8 cellular contexts compared by ENCODE assay signal in the genomic region with DNA sequence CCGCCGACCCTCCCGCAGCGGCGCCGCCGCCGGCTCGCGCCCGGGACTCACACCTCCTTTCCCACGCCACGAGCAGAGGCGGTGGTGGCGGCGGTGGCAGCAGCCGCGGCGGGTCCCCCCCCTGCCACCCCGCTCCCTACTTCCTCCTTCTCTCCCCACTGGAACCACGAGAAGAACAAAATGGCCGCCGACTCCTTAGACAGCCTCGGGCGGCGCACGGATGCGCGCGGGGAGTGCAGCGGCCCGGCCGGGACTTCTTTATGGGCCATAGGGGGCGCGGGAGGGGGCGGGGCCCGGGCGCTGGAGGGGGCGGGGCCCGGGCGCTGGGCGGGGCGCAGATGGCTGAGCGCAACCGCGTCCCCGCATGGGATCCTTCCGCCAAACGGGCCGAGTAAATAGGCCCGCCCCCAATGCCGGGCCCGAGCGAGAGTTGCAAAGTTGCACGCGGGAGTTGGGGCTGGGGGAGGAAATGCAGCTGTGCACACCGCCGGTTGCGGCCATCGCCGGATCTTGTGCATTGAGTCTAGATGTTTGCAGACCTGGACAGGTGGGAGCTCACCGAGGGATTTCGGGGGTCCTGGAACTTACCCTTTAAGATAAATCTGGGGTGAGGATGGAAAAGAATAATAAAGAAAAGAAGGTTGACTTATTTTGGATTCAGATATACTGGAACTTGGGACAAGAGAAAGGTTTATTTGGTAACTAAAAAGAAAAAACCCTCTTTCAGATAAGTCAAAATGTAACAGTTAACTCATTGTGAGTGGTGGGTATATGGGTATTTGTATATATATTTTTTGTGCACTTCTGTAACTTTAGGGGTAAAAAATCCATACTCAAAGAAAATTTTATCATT. TPM values are rescaled to one million over a fixed set of nuclear protein-coding genes. Genes with fewer than 3 reads are reported as not detected.
A peak's percentile ranks its signal among the peaks of the same experiment; 100 is the strongest.
DNase-seq lines count a peak whose midpoint lies in the region; ATAC-seq and TF ChIP-seq lines count a peak whose summit lies in the region.

PPP1CC (minus strand) TSS at position 174 of the 853 bp plus-strand sequence. CDS start 184 bp downstream, outside the sequence.

- H3K4me1 ChIP-seq in ACC112 (ENCODE audit: control insufficient read depth, insufficient read depth, low read length, unreplicated experiment), result peaks cover 40% of the 10 kb centered on the region

- no peaks in the 10 kb centered on the region for H3K36me3 ChIP-seq in ACC112 (ENCODE audit: insufficient read depth, low read length)

- no peaks in the 10 kb centered on the region for H3K27me3 Mint-ChIP-seq in activated B cell treated with CpG ODN at 0.5 μM for 24 hours
- peaks cover 12 to 21% (median 13%) of the 10 kb centered on the region in 3 donors for H3K27me3 Mint-ChIP-seq in immature natural killer cell (ENCODE audit: low read depth in 3 of 3)

- H3K4me3 Mint-ChIP-seq in activated B cell treated with CpG ODN at 0.5 μM for 24 hours (peak within 1 kb of the TSS; percentile 98), immature natural killer cell (peak within 1 kb of the TSS; percentile 99 to 100 (median 100))

- H3K27ac Mint-ChIP-seq in activated B cell treated with CpG ODN at 0.5 μM for 24 hours (peak within 1 kb of the TSS; percentile 93), immature natural killer cell (peak within 1 kb of the TSS; percentile 93 to 99 (median 97))

- peak within 1 kb of the TSS; percentile 51; the same call in 1 of the 2 replicates for H3K27ac ChIP-seq in ACC112 (ENCODE audit: low read depth, low read length)

- CTCF ChIA-PET in activated B cell treated with CpG ODN at 0.5 μM for 24 hours (lab: Charles Lee), result no interaction called here

- H3K4me1 Mint-ChIP-seq in activated B cell treated with CpG ODN at 0.5 μM for 24 hours (peaks cover 44% of the 10 kb centered on the region), immature natural killer cell (peaks cover 47 to 54% of the 10 kb centered on the region in 2 donors)

- H2AFZ ChIP-seq in ACC112 (ENCODE audit: low read length, unreplicated experiment), result peak within 1 kb of the TSS; percentile 100

- ATAC-seq in GM18907 (IDR thresholded peaks at IDR 0.05; ENCODE audit: unreplicated experiment) (peak; percentile 74), HG03175 (IDR thresholded peaks at IDR 0.05; ENCODE audit: unreplicated experiment) (peak; percentile 82), activated B cell treated with CpG ODN at 0.5 μM for 24 hours (ENCODE audit: low read depth) (peak; percentile 94)

- H3K79me2 ChIP-seq in ACC112 (ENCODE audit: control insufficient read depth, insufficient read depth, low read length, unreplicated experiment), result peaks cover 48% of the 10 kb centered on the region

- H3K9me3 Mint-ChIP-seq in activated B cell treated with CpG ODN at 0.5 μM for 24 hours (no peaks in the 10 kb centered on the region), immature natural killer cell (no peaks in the 10 kb centered on the region)

- TF ChIP-seq CTCF in activated B cell treated with CpG ODN at 0.5 μM for 24 hours (IDR thresholded peaks at IDR 0.05) (no peak), cardiac fibroblast (IDR thresholded peaks at IDR 0.05; ENCODE audit: low read depth, low read length) (no peak)

- H3K36me3 Mint-ChIP-seq in activated B cell treated with CpG ODN at 0.5 μM for 24 hours (ENCODE audit: low read depth), result peaks cover 29% of the 10 kb centered on the region
- no peaks in the 10 kb centered on the region for H3K36me3 Mint-ChIP-seq in immature natural killer cell

- POLR2A ChIA-PET in activated B cell treated with CpG ODN at 0.5 μM for 24 hours (lab: Charles Lee), result interaction anchor here (0.6 to 3.0 kb wide), 13 partner anchors 12 to 274 kb away, joined by 3 to 23 read pairs (median 4); partner anchors contain the start of genes FAM216A, GPN3, RAD9B and VPS29

- H3K27me3 ChIP-seq in ACC112 (ENCODE audit: insufficient read depth, low read length), result no peaks in the 10 kb centered on the region

- DNase-seq in NCI-H345 (lab: John Stamatoyannopoulos, UW), result peak; percentile 93
- DNase-seq in activated B cell treated with CpG ODN at 0.5 μM for 24 hours, result peak; percentile 82
- DNase-seq in cardiac fibroblast (ENCODE audit: low read depth in 2 of 2), result peak; percentile 93 to 95
- DNase-seq in immature natural killer cell, result peak; percentile 92 to 94 (median 94)
- peak; percentile 80 for DNase-seq in smooth muscle cell of the brain vasculature (ENCODE audit: low read depth, low spot score)

- peak within 1 kb of the TSS; percentile 88 for H3K4me3 ChIP-seq in ACC112 (ENCODE audit: low read depth, low read length)
- peak within 1 kb of the TSS; percentile 86 to 90 for H3K4me3 ChIP-seq in cardiac fibroblast (replicated peaks in 1 of 2; ENCODE audit: low read depth in 2 of 2, low read length in 2 of 2)

- intact Hi-C loops in activated B cell treated with CpG ODN at 0.5 μM for 24 hours (cut with micrococcal nuclease), result loop anchor here (1.0 to 5.0 kb wide), 4 partner anchors 34 to 462 kb away; partner anchors contain the start of genes ATP2A2, FAM216A and GPN3

RNA-seq across cellular contexts. Expression of gene PPP1CC, which starts in this region (rescaled TPM):
- 148 and 152 TPM in 2 replicates for total RNA-seq in activated B cell treated with CpG ODN at 0.5 μM for 24 hours
- polyA plus RNA-seq in immature natural killer cell, result 100 to 1,000 TPM in 1 of 3 donors, 10 to 100 TPM in 2; 74.3 to 116 (median 89.8) TPM

Comparison
In these comparisons a context has a peak if more than half of its experiments do, and no peak if none do; other contexts are left out.
1. Peak in every context shown above with its lines: DNase-seq, ATAC-seq, H3K4me3 ChIP-seq and H3K27ac ChIP-seq.